30 cellular contexts compared by ENCODE assay signal in the genomic region with DNA sequence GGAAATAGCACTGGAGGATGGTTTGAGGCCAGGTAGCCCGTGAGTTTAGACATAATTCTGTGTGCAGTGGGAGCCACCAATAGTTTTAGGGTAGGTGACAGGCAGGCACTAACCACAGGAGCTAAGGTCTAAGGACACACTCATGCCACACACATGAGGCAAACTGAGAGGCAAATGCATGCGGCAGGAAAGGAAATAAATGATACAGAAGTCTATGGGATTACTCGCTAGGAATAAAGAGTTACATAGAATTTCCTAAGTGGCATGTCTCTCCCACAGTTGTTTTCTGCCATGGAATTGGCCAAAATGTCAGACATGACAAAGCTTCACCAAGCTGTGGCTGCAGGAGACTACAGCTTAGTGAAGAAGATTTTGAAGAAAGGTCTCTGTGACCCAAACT. TPM values are rescaled to one million over a fixed set of nuclear protein-coding genes. Genes with fewer than 3 reads are reported as not detected.
"Had no signal": no experiment of that assay in that cellular context is flagged by ENCODE, and none has a peak within 500 bp of the region (broad histone marks: within the 10 kb centered on the region; RNA-seq: fewer than 3 reads in every experiment).

No MANE protein-coding gene starts in this region.

- H3K4me3 ChIP-seq: stomach, suprapubic skin, testis, thoracic aorta, thyroid gland, tibial artery, tibial nerve, transverse colon, upper lobe of left lung, upper lobe of right lung, uterus, vagina had no signal

- H3K36me3 ChIP-seq: stomach, suprapubic skin, thoracic aorta, thyroid gland, tibial artery, tibial nerve, transverse colon, upper lobe of left lung, upper lobe of right lung, uterus, vagina had no signal

- H3K27me3 ChIP-seq: stomach, suprapubic skin, testis, thyroid gland, tibial artery, tibial nerve, transverse colon, upper lobe of left lung, uterus, vagina had no signal

- H3K4me3 Mint-ChIP-seq: stimulated activated effector memory CD8-positive, alpha-beta T cell treated with anti-CD3 and anti-CD28 coated beads, Interleukin-12 subunit alpha, Interleukin-12 subunit beta, amount 100 ng/mL, for 72 hours; stimulated activated memory B cell treated with anti-CD40 and anti-IgM and Interleukin-4, amounts not matched to agents 10 μg/mL and 1 μg/mL and 100 μg/mL, for 72 hours; stimulated activated naive B cell treated with anti-CD40 and anti-IgM and Interleukin-4, amounts not matched to agents 10 μg/mL and 1 μg/mL and 100 μg/mL, for 72 hours; stimulated activated naive CD8-positive, alpha-beta T cell treated with anti-CD3 and anti-CD28 coated beads, Interleukin-15, amount 100 ng/mL, for 72 hours; stimulated activated naive CD8-positive, alpha-beta T cell treated with anti-CD3 and anti-CD28 coated beads, Interleukin-15, Interleukin-2, amounts not matched to agents 100 ng/mL and 50 ng/mL, for 24 hours had no signal

- DNase-seq: stimulated activated CD4-positive, alpha-beta T cell treated with anti-CD3 and anti-CD28 coated beads, Interleukin-2, amount 100 ng/mL, for 48 hours; stimulated activated CD4-positive, alpha-beta T cell treated with anti-CD3 and anti-CD28 coated beads, Interleukin-4, amount 100 ng/mL, for 1 hour; stimulated activated CD4-positive, alpha-beta T cell treated with anti-CD3 and anti-CD28 coated beads, Interleukin-4, amount 100 ng/mL, for 24 hours; stimulated activated CD4-positive, alpha-beta T cell treated with anti-CD3 and anti-CD28 coated beads, Interleukin-4, amount 100 ng/mL, for 4 hours; stimulated activated CD8-positive, alpha-beta memory T cell treated with anti-CD3 and anti-CD28 coated beads, Interleukin-4, amount 100 ng/mL, for 48 hours; stimulated activated naive B cell treated with anti-CD40 and anti-IgM and Interleukin-4, amounts not matched to agents 10 μg/mL and 1 μg/mL and 100 μg/mL, for 72 hours; stimulated activated naive CD4-positive, alpha-beta T cell; stimulated activated naive CD4-positive, alpha-beta T cell treated with Interleukin-2 at 50 U/mL for 16 hours; stimulated activated naive CD8-positive, alpha-beta T cell treated with anti-CD3 and anti-CD28 coated beads, Interleukin-15, amount 100 ng/mL, for 72 hours; stimulated activated naive CD8-positive, alpha-beta T cell treated with anti-CD3 and anti-CD28 coated beads, Interleukin-15, Interleukin-2, amounts not matched to agents 100 U/mL and 50 U/mL, for 24 hours; stomach; substantia nigra; testis; thyroid gland; tibial artery; transverse colon; trophoblast cell; upper lobe of left lung; upper lobe of right lung; uterus had no signal

- H3K27ac ChIP-seq: stomach, suprapubic skin, testis, thoracic aorta, thyroid gland, tibial artery, tibial nerve, transverse colon, upper lobe of left lung, upper lobe of right lung, uterus, vagina had no signal

- H3K27me3 Mint-ChIP-seq: stimulated activated memory B cell treated with anti-CD40 and anti-IgM and Interleukin-4, amounts not matched to agents 10 μg/mL and 1 μg/mL and 100 μg/mL, for 72 hours had no signal

- ATAC-seq: stimulated activated effector memory CD8-positive, alpha-beta T cell treated with anti-CD3 and anti-CD28 coated beads, Interleukin-12 subunit alpha, Interleukin-12 subunit beta, amount 100 ng/mL, for 72 hours; stimulated activated memory B cell treated with anti-CD40 and anti-IgM and Interleukin-4, amounts not matched to agents 10 μg/mL and 1 μg/mL and 100 μg/mL, for 72 hours; stimulated activated naive B cell treated with anti-CD40 and anti-IgM and Interleukin-4, amounts not matched to agents 10 μg/mL and 1 μg/mL and 100 μg/mL, for 72 hours; stimulated activated naive CD8-positive, alpha-beta T cell treated with anti-CD3 and anti-CD28 coated beads, Interleukin-15, amount 100 ng/mL, for 72 hours; stimulated activated naive CD8-positive, alpha-beta T cell treated with anti-CD3 and anti-CD28 coated beads, Interleukin-15, Interleukin-2, amounts not matched to agents 100 U/mL and 50 U/mL, for 24 hours; upper lobe of right lung had no signal

- H3K4me1 ChIP-seq: stomach, suprapubic skin, testis, tibial artery, transverse colon, upper lobe of left lung, upper lobe of right lung, uterus, vagina had no signal

- H3K27ac Mint-ChIP-seq: stimulated activated effector memory CD8-positive, alpha-beta T cell treated with anti-CD3 and anti-CD28 coated beads, Interleukin-12 subunit alpha, Interleukin-12 subunit beta, amount 100 ng/mL, for 72 hours; stimulated activated memory B cell treated with anti-CD40 and anti-IgM and Interleukin-4, amounts not matched to agents 10 μg/mL and 1 μg/mL and 100 μg/mL, for 72 hours; stimulated activated naive B cell treated with anti-CD40 and anti-IgM and Interleukin-4, amounts not matched to agents 10 μg/mL and 1 μg/mL and 100 μg/mL, for 72 hours; stimulated activated naive CD8-positive, alpha-beta T cell treated with anti-CD3 and anti-CD28 coated beads, Interleukin-15, amount 100 ng/mL, for 72 hours; stimulated activated naive CD8-positive, alpha-beta T cell treated with anti-CD3 and anti-CD28 coated beads, Interleukin-15, Interleukin-2, amounts not matched to agents 100 ng/mL and 50 ng/mL, for 24 hours had no signal

- H3K9me3 ChIP-seq: stomach, suprapubic skin, testis, thoracic aorta, thyroid gland, tibial artery, tibial nerve, transverse colon, upper lobe of left lung, upper lobe of right lung, uterus, vagina had no signal

- H3K4me1 Mint-ChIP-seq: stimulated activated effector memory CD8-positive, alpha-beta T cell treated with anti-CD3 and anti-CD28 coated beads, Interleukin-12 subunit alpha, Interleukin-12 subunit beta, amount 100 ng/mL, for 72 hours; stimulated activated memory B cell treated with anti-CD40 and anti-IgM and Interleukin-4, amounts not matched to agents 10 μg/mL and 1 μg/mL and 100 μg/mL, for 72 hours; stimulated activated naive B cell treated with anti-CD40 and anti-IgM and Interleukin-4, amounts not matched to agents 10 μg/mL and 1 μg/mL and 100 μg/mL, for 72 hours; stimulated activated naive CD8-positive, alpha-beta T cell treated with anti-CD3 and anti-CD28 coated beads, Interleukin-15, amount 100 ng/mL, for 72 hours had no signal

- H3K9me3 Mint-ChIP-seq: stimulated activated effector memory CD8-positive, alpha-beta T cell treated with anti-CD3 and anti-CD28 coated beads, Interleukin-12 subunit alpha, Interleukin-12 subunit beta, amount 100 ng/mL, for 72 hours; stimulated activated memory B cell treated with anti-CD40 and anti-IgM and Interleukin-4, amounts not matched to agents 10 μg/mL and 1 μg/mL and 100 μg/mL, for 72 hours; stimulated activated naive B cell treated with anti-CD40 and anti-IgM and Interleukin-4, amounts not matched to agents 10 μg/mL and 1 μg/mL and 100 μg/mL, for 72 hours; stimulated activated naive CD8-positive, alpha-beta T cell treated with anti-CD3 and anti-CD28 coated beads, Interleukin-15, amount 100 ng/mL, for 72 hours; stimulated activated naive CD8-positive, alpha-beta T cell treated with anti-CD3 and anti-CD28 coated beads, Interleukin-15, Interleukin-2, amounts not matched to agents 100 ng/mL and 50 ng/mL, for 24 hours had no signal

- H3K36me3 Mint-ChIP-seq: stimulated activated effector memory CD8-positive, alpha-beta T cell treated with anti-CD3 and anti-CD28 coated beads, Interleukin-12 subunit alpha, Interleukin-12 subunit beta, amount 100 ng/mL, for 72 hours; stimulated activated memory B cell treated with anti-CD40 and anti-IgM and Interleukin-4, amounts not matched to agents 10 μg/mL and 1 μg/mL and 100 μg/mL, for 72 hours; stimulated activated naive B cell treated with anti-CD40 and anti-IgM and Interleukin-4, amounts not matched to agents 10 μg/mL and 1 μg/mL and 100 μg/mL, for 72 hours had no signal

RNA-seq across cellular contexts. Expression of gene ANKRD66, which starts 4.9 kb away (rescaled TPM):
- total RNA-seq: subcutaneous adipose tissue, suprapubic skin, testis, thoracic aorta, thyroid gland, tibial nerve, transverse colon, upper lobe of right lung, ureter, urinary bladder, vagina had no signal

RNA-seq across cellular contexts. Expression of gene PLA2G7, which starts 16.5 kb away (rescaled TPM):
- total RNA-seq: vagina had no signal

RNA-seq across cellular contexts. Expression of gene MEP1A, which starts 41.5 kb away (rescaled TPM):
- total RNA-seq: thoracic aorta, thyroid gland, tibial nerve, upper lobe of right lung, ureter, urinary bladder, vagina had no signal
